In the genomic region with DNA sequence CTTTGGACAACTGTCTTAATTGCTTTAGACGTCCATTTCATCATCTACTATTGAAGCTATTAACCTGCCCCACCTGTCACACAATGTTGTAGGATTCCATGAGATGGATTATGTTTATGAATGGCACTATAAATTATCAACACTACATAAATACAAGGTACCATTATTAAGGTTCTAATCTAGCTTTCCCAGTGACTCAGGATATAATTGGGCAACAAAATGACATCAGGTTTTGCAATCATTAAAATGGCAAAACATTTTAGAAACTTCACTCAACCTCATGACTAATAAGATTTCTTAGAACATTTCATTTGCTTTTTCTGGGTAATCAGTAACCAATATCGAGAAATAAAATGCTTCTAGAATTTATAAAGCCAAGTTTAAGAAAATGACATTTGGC, we compare ENCODE assay signal across 19 cellular contexts. TPM values are rescaled to one million over a fixed set of nuclear protein-coding genes. Genes with fewer than 3 reads are reported as not detected.
DNase-seq lines count a peak whose midpoint lies in the region; ATAC-seq and TF ChIP-seq lines count a peak whose summit lies in the region.
"Had no signal": no experiment of that assay in that cellular context is flagged by ENCODE, and none has a peak within 500 bp of the region (broad histone marks: within the 10 kb centered on the region; RNA-seq: fewer than 3 reads in every experiment).

No MANE protein-coding gene starts in this region.

- H3K4me1 Mint-ChIP-seq in activated T-helper 17 cell treated with anti-CD3 and anti-CD28 coated beads, Interleukin-2, amount 50 U/mL, for 72 hours, result no peaks in the 10 kb centered on the region
- H3K4me1 Mint-ChIP-seq: GM23338 had no signal

- no peaks in the 10 kb centered on the region for H4K20me1 ChIP-seq in SK-N-SH (ENCODE audit: insufficient read depth)

- BruUV-seq in A673 (replicated peaks; lab: Mats Ljungman, UMichigan), result no TSS peak

- H3K9me3 ChIP-seq in SK-N-SH (no peaks in the 10 kb centered on the region), A673 (ENCODE audit: low read depth, low read length, poor library complexity, severe bottlenecking) (no peaks in the 10 kb centered on the region)
- H3K9me3 ChIP-seq: Caco-2 had no signal

- no peak overlapping the region for H3K4me2 ChIP-seq in SK-N-SH
- H3K4me2 ChIP-seq: GM23338, PC-9 had no signal

- CTCF ChIA-PET in SK-N-SH (lab: Yijun Ruan, JAX), result interaction anchor here (0.7 to 1.5 kb wide), 2 partner anchors 11 to 13 kb away, joined by 3 read pairs; no protein-coding TSS in a partner anchor
- CTCF ChIA-PET in A673 (lab: Charles Lee), result no interaction called here

- no peak overlapping the region for H2AFZ ChIP-seq in SK-N-SH (ENCODE audit: low read depth)
- H2AFZ ChIP-seq: GM23338, PC-9 had no signal

- TF ChIP-seq CTCF in SK-N-SH (IDR thresholded peaks at IDR 0.05), result no peak
- no peak for TF ChIP-seq CTCF in fibroblast of mammary gland (conservative IDR thresholded peaks at IDR 0.05; ENCODE audit: control insufficient read depth, insufficient read depth, low read depth, low read length)
- TF ChIP-seq CTCF in A673 (conservative IDR thresholded peaks at IDR 0.05; ENCODE audit: low read depth, low read length), result no peak

- H3K4me1 ChIP-seq in SK-N-SH (ENCODE audit: control insufficient read depth in 1 of 2, insufficient read depth in 2 of 2, low read depth in 1 of 2, low read length in 1 of 2), result no peaks in the 10 kb centered on the region
- no peaks in the 10 kb centered on the region for H3K4me1 ChIP-seq in A673 (ENCODE audit: insufficient read depth, low read length, poor library complexity, severe bottlenecking)
- H3K4me1 ChIP-seq: Caco-2 had no signal

- H3K27ac ChIP-seq in SK-N-SH (ENCODE audit: low read depth in 2 of 2, low read length in 1 of 2), result no peak overlapping the region
- no peak overlapping the region for H3K27ac ChIP-seq in A673 (ENCODE audit: low read depth, low read length, poor library complexity, severe bottlenecking)
- H3K27ac ChIP-seq: PC-9 had no signal

- no peak overlapping the region for H3K4me3 Mint-ChIP-seq in activated T-helper 17 cell treated with anti-CD3 and anti-CD28 coated beads, Interleukin-2, amount 50 U/mL, for 72 hours
- H3K4me3 Mint-ChIP-seq: CD14-positive monocyte, GM23338 had no signal

- DNase-seq in SK-N-SH (no peak), fibroblast of mammary gland (ENCODE audit: low read depth) (peak; percentile 76), A673 (ENCODE audit: low spot score) (no peak), DMS114 treated with DMSO at 0.1 percent for 48 hours (lab: John Stamatoyannopoulos, UW; ENCODE audit: unreplicated experiment) (no peak)
- DNase-seq: Caco-2, NCI-H187, NCI-H446 treated with DMSO at 0.1 percent for 48 hours, NCI-H748 treated with DMSO at 0.1 percent for 48 hours, Right ventricle myocardium superior had no signal

- H3K9ac ChIP-seq in SK-N-SH, result no peak overlapping the region

- POLR2A ChIA-PET in SK-N-SH (lab: Yijun Ruan, JAX) (no interaction called here), A673 (lab: Charles Lee; ENCODE audit: low non-redundant PET) (no interaction called here)

- no peak for TF ChIP-seq RAD21 in SK-N-SH (IDR thresholded peaks at IDR 0.05; ENCODE audit: low read length)

- H3F3A ChIP-seq in SK-N-SH (replicated peaks; ENCODE audit: insufficient read depth), result no peaks in the 10 kb centered on the region

- H3K79me2 ChIP-seq in SK-N-SH (ENCODE audit: insufficient read depth), result no peaks in the 10 kb centered on the region

- H3K9me3 Mint-ChIP-seq in activated T-helper 17 cell treated with anti-CD3 and anti-CD28 coated beads, Interleukin-2, amount 50 U/mL, for 72 hours, result no peaks in the 10 kb centered on the region
- H3K9me3 Mint-ChIP-seq: GM23338 had no signal

- intact Hi-C loops in A673 (cut with micrococcal nuclease; ENCODE audit: unreplicated experiment), result no loop called here

- H3K27me3 ChIP-seq in SK-N-SH (ENCODE audit: insufficient read depth), result peaks cover 7% of the 10 kb centered on the region; the same call in 1 of the 2 replicates
- H3K27me3 ChIP-seq in A673 (replicated peaks; ENCODE audit: insufficient read depth, low read depth, low read length, poor library complexity), result no peaks in the 10 kb centered on the region

- no peaks in the 10 kb centered on the region for H3K36me3 Mint-ChIP-seq in activated T-helper 17 cell treated with anti-CD3 and anti-CD28 coated beads, Interleukin-2, amount 50 U/mL, for 72 hours (ENCODE audit: low read depth)

- no peak overlapping the region for H3K27ac Mint-ChIP-seq in activated T-helper 17 cell treated with anti-CD3 and anti-CD28 coated beads, Interleukin-2, amount 50 U/mL, for 72 hours
- H3K27ac Mint-ChIP-seq: GM23338 had no signal

- ATAC-seq in SK-N-SH treated with all-trans-retinoic acid at 6 μM for 48 hours (no peak), GM21529 (IDR thresholded peaks at IDR 0.05; ENCODE audit: unreplicated experiment) (no peak), HG03108 (IDR thresholded peaks at IDR 0.05; ENCODE audit: unreplicated experiment) (no peak)
- peak; percentile 23 for ATAC-seq in activated T-helper 17 cell treated with anti-CD3 and anti-CD28 coated beads, Interleukin-2, amount 50 U/mL, for 72 hours (replicated peaks)
- ATAC-seq: GM12878, GM23338 had no signal

- H3K36me3 ChIP-seq in SK-N-SH (replicated peaks in 1 of 2; ENCODE audit: control insufficient read depth in 1 of 2, insufficient read depth in 2 of 2, low read length in 1 of 2), result no peaks in the 10 kb centered on the region
- H3K36me3 ChIP-seq in A673 (ENCODE audit: insufficient read depth, low read length, poor library complexity, severe bottlenecking), result no peaks in the 10 kb centered on the region

- TF ChIP-seq EP300 in SK-N-SH (IDR thresholded peaks at IDR 0.05; ENCODE audit: borderline replicate concordance in 1 of 2, low read depth in 1 of 2, low read length in 1 of 2), result no peak

- WGBS in SK-N-SH (ENCODE audit: low lambda C conversion rate), result 24% methylated on average over 2 of the region's 2 CpGs

- no peaks in the 10 kb centered on the region for H3K9me2 ChIP-seq in SK-N-SH

- no peak overlapping the region for H3K4me3 ChIP-seq in SK-N-SH (ENCODE audit: low read depth in 2 of 2, low read length in 1 of 2)
- no peak overlapping the region for H3K4me3 ChIP-seq in fibroblast of mammary gland (ENCODE audit: control insufficient read depth, low read depth, low read length)
- no peak overlapping the region for H3K4me3 ChIP-seq in A673 (ENCODE audit: low read depth, low read length, poor library complexity, severe bottlenecking)
- H3K4me3 ChIP-seq: GM12878, GM23338, PC-9 had no signal

- no peaks in the 10 kb centered on the region for H3K27me3 Mint-ChIP-seq in activated T-helper 17 cell treated with anti-CD3 and anti-CD28 coated beads, Interleukin-2, amount 50 U/mL, for 72 hours

TF ChIP-seq in SK-N-SH treated with all-trans-retinoic acid at 6 μM for 48 hours, 23 proteins besides CTCF, POLR2A, EP300 and RAD21:
- TF ChIP-seq, protein P1, sequence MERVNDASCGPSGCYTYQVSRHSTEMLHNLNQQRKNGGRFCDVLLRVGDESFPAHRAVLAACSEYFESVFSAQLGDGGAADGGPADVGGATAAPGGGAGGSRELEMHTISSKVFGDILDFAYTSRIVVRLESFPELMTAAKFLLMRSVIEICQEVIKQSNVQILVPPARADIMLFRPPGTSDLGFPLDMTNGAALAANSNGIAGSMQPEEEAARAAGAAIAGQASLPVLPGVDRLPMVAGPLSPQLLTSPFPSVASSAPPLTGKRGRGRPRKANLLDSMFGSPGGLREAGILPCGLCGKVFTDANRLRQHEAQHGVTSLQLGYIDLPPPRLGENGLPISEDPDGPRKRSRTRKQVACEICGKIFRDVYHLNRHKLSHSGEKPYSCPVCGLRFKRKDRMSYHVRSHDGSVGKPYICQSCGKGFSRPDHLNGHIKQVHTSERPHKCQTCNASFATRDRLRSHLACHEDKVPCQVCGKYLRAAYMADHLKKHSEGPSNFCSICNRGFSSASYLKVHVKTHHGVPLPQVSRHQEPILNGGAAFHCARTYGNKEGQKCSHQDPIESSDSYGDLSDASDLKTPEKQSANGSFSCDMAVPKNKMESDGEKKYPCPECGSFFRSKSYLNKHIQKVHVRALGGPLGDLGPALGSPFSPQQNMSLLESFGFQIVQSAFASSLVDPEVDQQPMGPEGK (CRISPR knock-in tag; IDR thresholded peaks at IDR 0.05; ENCODE audit: borderline replicate concordance), result no peak
- TF ChIP-seq ISL1 (CRISPR knock-in tag; IDR thresholded peaks at IDR 0.05), result 0 out of 2 replicates have a peak, but pooled peaks have one; percentile 15

TF ChIP-seq in SK-N-SH, 30 proteins besides CTCF, POLR2A, EP300 and RAD21 (continues in another document):
- TF ChIP-seq SIN3A (IDR thresholded peaks at IDR 0.05; ENCODE audit: borderline replicate concordance, low read depth, low read length), result no peak
- no peak for TF ChIP-seq MEF2A (IDR thresholded peaks at IDR 0.05; ENCODE audit: borderline replicate concordance, low read depth)
- TF ChIP-seq NFIC (IDR thresholded peaks at IDR 0.05; ENCODE audit: borderline replicate concordance), result no peak
- no peak for TF ChIP-seq NRF1 (IDR thresholded peaks at IDR 0.05; ENCODE audit: low read depth, low read length)

RNA-seq across cellular contexts. Expression of a gene that starts 9.2 kb away (rescaled TPM):
- 0.05 and 0.08 TPM in 2 replicates for polyA plus RNA-seq in SK-N-SH (2012; rRNA removed)
- polyA plus RNA-seq in SK-N-SH (2012; cell fraction: cytosol; rRNA removed), result 0.05 and 0.08 TPM in 2 replicates
- polyA plus RNA-seq in SK-N-SH (2012; cell fraction: nucleus; rRNA removed), result not detected in 2 replicates
- total RNA-seq in activated T-helper 17 cell treated with anti-CD3 and anti-CD28 coated beads, Interleukin-2, amount 50 U/mL, for 72 hours, result 100 to 1,000 TPM in 1 of 2 donors, 10 to 100 TPM in 1; 53.6 to 118 TPM
- total RNA-seq in A673 (2021), result not detected in 2 replicates
- total RNA-seq: A172, Caco-2, G401, GM23338 had no signal
- polyA plus RNA-seq: GM23338 had no signal

Comparison
In these comparisons a context has a peak if more than half of its experiments do, and no peak if none do; other contexts are left out.
1. RNA of a gene that starts 9.2 kb away (total RNA-seq): 53.6 to 118 TPM in activated T-helper 17 cell treated with anti-CD3 and anti-CD28 coated beads, Interleukin-2, amount 50 U/mL, for 72 hours; not detected in A673; every median in the first group is over 10 times any median in the second.